20 cellular contexts compared by ENCODE assay signal in genomic region chr1:222914861-222915632, GRCh38.
DNase-seq lines count a peak whose midpoint lies in the region; ATAC-seq and TF ChIP-seq lines count a peak whose summit lies in the region.
"Had no signal": no experiment of that assay in that cellular context is flagged by ENCODE, and none has a peak within 500 bp of the region (broad histone marks: within the 10 kb centered on the region; RNA-seq: fewer than 3 reads in every experiment).

No MANE protein-coding gene starts in this region.

- H3K27ac ChIP-seq in left ventricle myocardium inferior (replicated peaks) (no peak overlapping the region), left lung (no peak overlapping the region), coronary artery (no peak overlapping the region)
- H3K27ac ChIP-seq: body of pancreas had no signal

- intact Hi-C loops in left ventricle myocardium superior (cut with micrococcal nuclease) (no loop called here), left ventricle myocardium inferior (cut with micrococcal nuclease) (no loop called here), left lung (cut with DNase I) (no loop called here)

- peaks cover 6% of the 10 kb centered on the region for H3K36me3 ChIP-seq in left ventricle myocardium inferior
- no peaks in the 10 kb centered on the region for H3K36me3 ChIP-seq in left lung
- H3K36me3 ChIP-seq: HAP-1 had no signal

- H3K27me3 ChIP-seq in left ventricle myocardium inferior (ENCODE audit: low read depth) (no peaks in the 10 kb centered on the region), left lung (no peaks in the 10 kb centered on the region)
- H3K27me3 ChIP-seq: body of pancreas had no signal

- TF ChIP-seq CTCF in left ventricle myocardium inferior (IDR thresholded peaks at IDR 0.05; ENCODE audit: borderline replicate concordance) (no peak), left lung (IDR thresholded peaks at IDR 0.05) (no peak), coronary artery (IDR thresholded peaks at IDR 0.05) (no peak)

- H3K4me1 ChIP-seq in left ventricle myocardium inferior (peaks cover 21% of the 10 kb centered on the region), left lung (peaks cover 0 to 12% of the 10 kb centered on the region in 2 donors)
- H3K4me1 ChIP-seq: HAP-1 had no signal

- ATAC-seq in left ventricle myocardium superior = peak; percentile 60
- ATAC-seq in left lung = peak; percentile 85
- ATAC-seq in GM21423 (IDR thresholded peaks at IDR 0.05; ENCODE audit: unreplicated experiment) = no peak
- ATAC-seq: body of pancreas, left lobe of liver had no signal

- DNase-seq in left ventricle myocardium superior = no peak
- no peak for DNase-seq in left ventricle myocardium inferior
- peak; percentile 34 for DNase-seq in dedifferentiated amniotic fluid mesenchymal stem cell (ENCODE audit: extremely low spot score)
- peak in 1 of 2 donors; percentile 8 for DNase-seq in left lung
- DNase-seq in NCI-H1417 treated with DMSO at 0.1 percent for 48 hours (lab: John Stamatoyannopoulos, UW) = no peak
- DNase-seq in SIG-M5 treated with dmso at 0.1 percent for 504 hours (lab: John Stamatoyannopoulos, UW; ENCODE audit: unreplicated experiment) = no peak
- no peak for DNase-seq in coronary artery (ENCODE audit: low spot score)
- DNase-seq: activated naive CD4-positive, alpha-beta T cell; body of pancreas; COR-L47; effector CD8-positive, alpha-beta T cell; KG1; naive B cell; NCI-H1436; NCI-H345; right cardiac atrium; stimulated activated CD4-positive, alpha-beta T cell treated with anti-CD3 and anti-CD28 coated beads, Interleukin-4, amount 100 ng/mL, for 24 hours had no signal

- H3K4me3 ChIP-seq in left ventricle myocardium inferior (no peak overlapping the region), left lung (no peak overlapping the region), coronary artery (no peak overlapping the region)
- H3K4me3 ChIP-seq: body of pancreas, HAP-1 had no signal

- H3K9me3 ChIP-seq in left ventricle myocardium inferior (replicated peaks) = peaks cover 12% of the 10 kb centered on the region
- peaks cover 0 to 16% of the 10 kb centered on the region in 2 donors for H3K9me3 ChIP-seq in left lung
- H3K9me3 ChIP-seq: HAP-1 had no signal
